21 cellular contexts compared by ENCODE assay signal in genomic region chr11:133827556-133827955, GRCh38. TPM values are rescaled to one million over a fixed set of nuclear protein-coding genes. Genes with fewer than 3 reads are reported as not detected.
DNase-seq lines count a peak whose midpoint lies in the region; ATAC-seq lines count a peak whose summit lies in the region.
"Had no signal": no experiment of that assay in that cellular context is flagged by ENCODE, and none has a peak within 500 bp of the region (broad histone marks: within the 10 kb centered on the region; RNA-seq: fewer than 3 reads in every experiment).

No MANE protein-coding gene starts in this region.

- no peak overlapping the region for H2BK5ac ChIP-seq in mesendoderm (ENCODE audit: low read length)

- intact Hi-C loops in cardiac septum (cut with DNase I): no loop called here
- intact Hi-C loops in right cardiac atrium (cut with DNase I): loop anchor here in 2 of 4 donors (5.0 to 10.0 kb wide), 3 partner anchors 690 to 743 kb away; no protein-coding TSS in a partner anchor

- no peak overlapping the region for H3K56ac ChIP-seq in mesendoderm (ENCODE audit: low read length)

- no peaks in the 10 kb centered on the region for H3K79me1 ChIP-seq in mesendoderm (ENCODE audit: low read length)

- no peak overlapping the region for H2BK15ac ChIP-seq in mesendoderm (replicated peaks; ENCODE audit: low read depth)

- no peak overlapping the region for H3K18ac ChIP-seq in mesendoderm (ENCODE audit: low read length)

- H3K27me3 ChIP-seq in right cardiac atrium (ENCODE audit: control insufficient read depth, insufficient read depth) (no peaks in the 10 kb centered on the region), mesendoderm (ENCODE audit: insufficient read depth, low read length, poor library complexity) (no peaks in the 10 kb centered on the region)
- H3K27me3 ChIP-seq: BLaER1 treated with 17β-estradiol and CSF1 and Interleukin-3, amounts not matched to agents 10 nM and 100 nM had no signal

- H3K9me3 ChIP-seq in right cardiac atrium (ENCODE audit: control insufficient read depth, low read length): no peaks in the 10 kb centered on the region
- H3K9me3 ChIP-seq: A549; BE2C; BLaER1 treated with 17β-estradiol and CSF1 and Interleukin-3, amounts not matched to agents 10 nM and 100 nM; HAP-1 had no signal

- no peaks in the 10 kb centered on the region for H3K36me3 ChIP-seq in mesendoderm (ENCODE audit: control insufficient read depth, insufficient read depth, low read length)
- H3K36me3 ChIP-seq: BE2C; BLaER1 treated with 17β-estradiol and CSF1 and Interleukin-3, amounts not matched to agents 10 nM and 100 nM; HAP-1 had no signal

- DNase-seq in NCI-H345 treated with DMSO at 0.1 percent for 48 hours (lab: John Stamatoyannopoulos, UW; ENCODE audit: unreplicated experiment): peak; percentile 10
- no peak for DNase-seq in NCI-H345 (lab: John Stamatoyannopoulos, UW)
- DNase-seq in cardiac septum (ENCODE audit: low spot score): peak; percentile 41
- DNase-seq in right cardiac atrium: no peak
- peak; percentile 23 for DNase-seq in islet precursor cell
- DNase-seq in mesendoderm: no peak
- DNase-seq: 8988T; ACHN; AML-193; BE2C; CD4-positive, alpha-beta T cell; CD8-positive, alpha-beta memory T cell; DMS153; DND-41; GOT3; HFFc6 had no signal

- H3K79me2 ChIP-seq in mesendoderm (ENCODE audit: control insufficient read depth, insufficient read depth, low read length): no peaks in the 10 kb centered on the region

- H3K4ac ChIP-seq in mesendoderm (ENCODE audit: low read depth, low read length): no peak overlapping the region

- H3K4me3 ChIP-seq in right cardiac atrium (ENCODE audit: low read length) (no peak overlapping the region), mesendoderm (ENCODE audit: low read length) (no peak overlapping the region)
- H3K4me3 ChIP-seq: A549; BLaER1 treated with 17β-estradiol and CSF1 and Interleukin-3, amounts not matched to agents 10 nM and 100 nM; HAP-1 had no signal

- no peak overlapping the region for H4K8ac ChIP-seq in mesendoderm (ENCODE audit: low read depth, low read length)

- H3K4me1 ChIP-seq in right cardiac atrium (ENCODE audit: control insufficient read depth, insufficient read depth, low read length) (no peaks in the 10 kb centered on the region), mesendoderm (ENCODE audit: control insufficient read depth, low read depth, low read length) (no peaks in the 10 kb centered on the region)
- H3K4me1 ChIP-seq: A549, BE2C, HAP-1 had no signal

- no peak overlapping the region for H3K23ac ChIP-seq in mesendoderm (ENCODE audit: low read length)

- H2AK5ac ChIP-seq in mesendoderm (ENCODE audit: low read length): no peak overlapping the region

- ATAC-seq in right cardiac atrium (no peak), HG02973 (IDR thresholded peaks at IDR 0.05; ENCODE audit: unreplicated experiment) (no peak)
- ATAC-seq: A549 had no signal

- no peak overlapping the region for H3K9ac ChIP-seq in mesendoderm (ENCODE audit: low read length)
- H3K9ac ChIP-seq: BLaER1 treated with 17β-estradiol and CSF1 and Interleukin-3, amounts not matched to agents 10 nM and 100 nM had no signal

- WGBS in right cardiac atrium: 86% methylated on average over 3 of the region's 3 CpGs
- no CpG with 5 or more reads among the region's 3 CpGs for WGBS in mesendoderm (ENCODE audit: extremely low coverage, insufficient coverage, low lambda C conversion rate)

- H3K4me2 ChIP-seq in mesendoderm (ENCODE audit: low read length): no peak overlapping the region
- H3K4me2 ChIP-seq: A549; BLaER1 treated with 17β-estradiol and CSF1 and Interleukin-3, amounts not matched to agents 10 nM and 100 nM had no signal

- H3K27ac ChIP-seq in right cardiac atrium (ENCODE audit: low read length) (no peak overlapping the region), mesendoderm (ENCODE audit: low read depth, low read length) (no peak overlapping the region)
- H3K27ac ChIP-seq: A549; BLaER1 treated with 17β-estradiol and CSF1 and Interleukin-3, amounts not matched to agents 10 nM and 100 nM had no signal

- no peak overlapping the region for H4K5ac ChIP-seq in mesendoderm (ENCODE audit: low read length)

- no peak overlapping the region for H2BK120ac ChIP-seq in mesendoderm (ENCODE audit: low read depth, low read length)

RNA-seq across cellular contexts. Expression of gene SPATA19, which starts 17.8 kb away (rescaled TPM):
- total RNA-seq in cardiac septum (not detected), right cardiac atrium (not detected)
- polyA plus RNA-seq in right cardiac atrium: not detected
- not detected for polyA plus RNA-seq in mesendoderm (2013, experiment 1 of 2)
- not detected for polyA plus RNA-seq in mesendoderm (2013, experiment 2 of 2)
- total RNA-seq: CD4-positive, alpha-beta T cell; CD8-positive, alpha-beta memory T cell; HFFc6 had no signal
- polyA plus RNA-seq: A549; CD14-positive monocyte; CD8-positive, alpha-beta memory T cell had no signal

Comparison
In these comparisons a context has a peak if more than half of its experiments do, and no peak if none do; other contexts are left out.
1. DNase-seq: peak in NCI-H345 treated with DMSO at 0.1 percent for 48 hours (single experiment), cardiac septum (single experiment) and islet precursor cell (single experiment); none in NCI-H345 (single experiment), right cardiac atrium (0 of 3) and mesendoderm (single experiment).